In the genomic region with DNA sequence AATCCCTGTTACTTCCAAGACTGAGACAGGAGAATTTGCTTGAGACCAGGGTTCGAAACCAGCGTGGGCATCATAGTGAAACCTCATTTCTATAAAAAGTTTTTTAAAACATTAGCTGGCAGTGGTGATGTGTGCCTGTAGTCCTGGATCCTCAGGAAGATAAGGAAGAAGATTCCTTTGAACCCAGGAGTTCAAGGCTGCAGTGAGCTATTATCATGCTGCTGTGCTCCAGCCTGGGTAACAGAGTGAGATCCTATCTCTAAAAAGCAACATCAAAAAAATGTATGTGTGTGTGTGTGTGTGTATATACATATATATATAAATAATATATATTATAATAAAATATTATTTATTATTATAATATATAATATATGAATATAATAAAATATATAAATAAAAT, we compare ENCODE assay signal across 23 cellular contexts.
A peak's percentile ranks its signal among the peaks of the same experiment; 100 is the strongest.
DNase-seq lines count a peak whose midpoint lies in the region; ATAC-seq, FAIRE-seq and TF ChIP-seq lines count a peak whose summit lies in the region.
"Had no signal": no experiment of that assay in that cellular context is flagged by ENCODE, and none has a peak within 500 bp of the region (broad histone marks: within the 10 kb centered on the region; RNA-seq: fewer than 3 reads in every experiment).

No MANE protein-coding gene starts in this region.

- H3K4me3 Mint-ChIP-seq in WTC11 = no peak overlapping the region
- H3K4me3 Mint-ChIP-seq: CD4-positive, alpha-beta T cell; GM23338; T-cell had no signal

- peaks cover 17% of the 10 kb centered on the region for H3K9me3 Mint-ChIP-seq in WTC11

- H3K4me3 ChIP-seq in heart left ventricle = no peak overlapping the region
- H3K4me3 ChIP-seq: GM23338, K562, SK-N-MC had no signal

- no peak for TF ChIP-seq POLR2A in heart left ventricle (IDR thresholded peaks at IDR 0.05)

- H3K9me3 ChIP-seq in heart left ventricle = peaks cover 0 to 6% (median 0%) of the 10 kb centered on the region in 12 donors
- H3K9me3 ChIP-seq: BE2C had no signal

- no peaks in the 10 kb centered on the region for H3K27me3 ChIP-seq in heart left ventricle
- H3K27me3 ChIP-seq: BE2C had no signal

- DNase-seq in NCI-H82 (lab: John Stamatoyannopoulos, UW) = peak; percentile 5
- DNase-seq in NCI-H82 treated with DMSO at 0.1 percent for 48 hours (lab: John Stamatoyannopoulos, UW; ENCODE audit: unreplicated experiment) = no peak
- peak; percentile 3 for DNase-seq in stimulated activated CD4-positive, alpha-beta T cell treated with anti-CD3 and anti-CD28 coated beads, Interleukin-15, amount 100 ng/mL, for 24 hours
- no peak for DNase-seq in stimulated activated CD4-positive, alpha-beta T cell treated with anti-CD3 and anti-CD28 coated beads, Interleukin-2, amount 100 ng/mL, for 48 hours
- no peak for DNase-seq in WTC11 (ENCODE audit: low spot score)
- DNase-seq in retina = peak; percentile 8
- no peak for DNase-seq in D721Med (ENCODE audit: insufficient read length, low spot score)
- DNase-seq in heart left ventricle = no peak
- DNase-seq: BE2C; CD4-positive, alpha-beta T cell; DMS53; NCI-H1417 treated with DMSO at 0.1 percent for 48 hours; NCI-H187 treated with DMSO at 0.1 percent for 48 hours; NCI-H2171; NCI-H446; NCI-H774; T-cell had no signal

- H3K36me3 ChIP-seq in heart left ventricle = no peaks in the 10 kb centered on the region
- H3K36me3 ChIP-seq: BE2C had no signal

- TF ChIP-seq CTCF in WTC11 (IDR thresholded peaks at IDR 0.05) (no peak), D721Med (IDR thresholded peaks at IDR 0.05; ENCODE audit: insufficient read depth, missing control alignments) (no peak), heart left ventricle (IDR thresholded peaks at IDR 0.05) (no peak)

- no peak for FAIRE-seq in D721Med (lab: Jason Lieb, UNC)
- FAIRE-seq: GM12892, GM18507, K562 had no signal

- no peaks in the 10 kb centered on the region for H3K27me3 Mint-ChIP-seq in WTC11 (ENCODE audit: low read depth)
- H3K27me3 Mint-ChIP-seq: CD4-positive, alpha-beta T cell; T-cell had no signal

- CTCF ChIA-PET in WTC11 (lab: Charles Lee) = interaction anchor here (0.8 kb wide), 1 partner anchor 9 kb away, joined by 6 read pairs; no protein-coding TSS in a partner anchor

- no peak for ATAC-seq in WTC11
- ATAC-seq in heart left ventricle = no peak
- ATAC-seq: GM23338, K562, Right ventricle myocardium inferior, T-cell had no signal

- intact Hi-C loops in heart left ventricle (cut with DNase I) = no loop called here

- H3K4me1 Mint-ChIP-seq in WTC11 = no peaks in the 10 kb centered on the region
- H3K4me1 Mint-ChIP-seq: GM23338, T-cell had no signal

- no peak overlapping the region for H3K27ac Mint-ChIP-seq in WTC11
- H3K27ac Mint-ChIP-seq: CD4-positive, alpha-beta T cell; GM23338; T-cell had no signal

- 94 to 99% (median 98%) methylated on average over 2 of the region's 2 CpGs for WGBS in heart left ventricle, 4 donors

- no peak overlapping the region for H3K27ac ChIP-seq in heart left ventricle
- H3K27ac ChIP-seq: SK-N-MC had no signal

- POLR2A ChIA-PET in WTC11 (lab: Charles Lee) = no interaction called here

- no peaks in the 10 kb centered on the region for H3K4me1 ChIP-seq in heart left ventricle
- H3K4me1 ChIP-seq: BE2C had no signal

- H3K36me3 Mint-ChIP-seq in WTC11 = no peaks in the 10 kb centered on the region
- H3K36me3 Mint-ChIP-seq: T-cell had no signal

TF ChIP-seq in WTC11, 78 proteins besides CTCF, POLR2A, EP300 and RAD21:
- no peak for TF ChIP-seq ZNF532 (CRISPR knock-in tag; IDR thresholded peaks at IDR 0.05; ENCODE audit: borderline replicate concordance)
- TF ChIP-seq HMGA2 (CRISPR knock-in tag; IDR thresholded peaks at IDR 0.05) = peak; percentile 67; the same call in 1 of the 2 replicates

Comparison
In these comparisons a context has a peak if more than half of its experiments do, and no peak if none do; other contexts are left out.
1. DNase-seq: peak in NCI-H82 (single experiment), stimulated activated CD4-positive, alpha-beta T cell treated with anti-CD3 and anti-CD28 coated beads, Interleukin-15, amount 100 ng/mL, for 24 hours (single experiment) and retina (single experiment); none in NCI-H82 treated with DMSO at 0.1 percent for 48 hours (single experiment), stimulated activated CD4-positive, alpha-beta T cell treated with anti-CD3 and anti-CD28 coated beads, Interleukin-2, amount 100 ng/mL, for 48 hours (0 of 2), WTC11 (single experiment), D721Med (single experiment) and heart left ventricle (0 of 5).